In the genomic region with DNA sequence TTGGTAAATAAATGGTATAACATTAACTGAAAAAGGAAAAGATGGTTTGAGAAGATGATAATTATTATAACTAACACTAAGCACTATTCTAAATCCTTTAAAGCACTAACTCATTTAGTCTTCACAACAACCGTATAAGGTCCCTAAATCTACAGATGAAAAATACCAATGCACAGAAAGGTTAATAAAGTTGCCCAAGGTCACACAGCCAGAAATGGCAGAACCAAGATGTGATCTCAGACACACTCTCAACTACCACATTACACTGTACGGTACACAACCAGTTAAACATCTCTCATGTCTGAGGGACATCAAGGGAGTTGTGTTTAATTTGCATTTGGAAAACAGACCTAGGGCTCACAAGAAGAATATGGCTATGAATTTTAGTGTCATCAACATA, we compare ENCODE assay signal across 13 cellular contexts. TPM values are rescaled to one million over a fixed set of nuclear protein-coding genes. Genes with fewer than 3 reads are reported as not detected.
DNase-seq lines count a peak whose midpoint lies in the region; ATAC-seq and TF ChIP-seq lines count a peak whose summit lies in the region.
"Had no signal": no experiment of that assay in that cellular context is flagged by ENCODE, and none has a peak within 500 bp of the region (broad histone marks: within the 10 kb centered on the region; RNA-seq: fewer than 3 reads in every experiment).

No MANE protein-coding gene starts in this region.

- no peaks in the 10 kb centered on the region for H3K9me3 Mint-ChIP-seq in activated T-cell treated with anti-CD3 and anti-CD28 coated beads, Interleukin-2, amount 50 U/mL, for 4 hours
- H3K9me3 Mint-ChIP-seq in activated B cell treated with CpG ODN at 0.5 μM for 24 hours = no peaks in the 10 kb centered on the region
- no peaks in the 10 kb centered on the region for H3K9me3 Mint-ChIP-seq in effector memory CD8-positive, alpha-beta T cell
- no peaks in the 10 kb centered on the region for H3K9me3 Mint-ChIP-seq in stimulated activated memory B cell treated with anti-CD40 and anti-IgM and Interleukin-4, amounts not matched to agents 10 μg/mL and 1 μg/mL and 100 μg/mL, for 72 hours

- no peak for DNase-seq in activated T-cell treated with anti-CD3 and anti-CD28 coated beads, Interleukin-2, amount 50 U/mL, for 4 hours
- DNase-seq in activated T-cell treated with anti-CD3 and anti-CD28 coated beads, Interleukin-2, amount 50 U/mL, for 1 hour = no peak
- DNase-seq in activated B cell treated with CpG ODN at 0.5 μM for 24 hours = no peak
- no peak for DNase-seq in effector memory CD8-positive, alpha-beta T cell
- DNase-seq in Right ventricle myocardium superior = no peak
- no peak for DNase-seq in NCI-H510A (lab: John Stamatoyannopoulos, UW)
- no peak for DNase-seq in GM19240 (ENCODE audit: insufficient read length, low spot score)
- DNase-seq: Caco-2, GF-D8, NCI-H748 treated with DMSO at 0.1 percent for 48 hours, sigmoid colon, SW 1271 had no signal

- no peak for ATAC-seq in activated T-cell treated with anti-CD3 and anti-CD28 coated beads, Interleukin-2, amount 50 U/mL, for 4 hours
- ATAC-seq in activated B cell treated with CpG ODN at 0.5 μM for 24 hours (ENCODE audit: low read depth) (no peak), Right ventricle myocardium superior (ENCODE audit: poor library complexity) (no peak)
- ATAC-seq in effector memory CD8-positive, alpha-beta T cell (replicated peaks) = no peak
- no peak for ATAC-seq in stimulated activated memory B cell treated with anti-CD40 and anti-IgM and Interleukin-4, amounts not matched to agents 10 μg/mL and 1 μg/mL and 100 μg/mL, for 72 hours

- POLR2A ChIA-PET in activated B cell treated with CpG ODN at 0.5 μM for 24 hours (lab: Charles Lee) = interaction anchor here (0.6 to 2.7 kb wide), 6 partner anchors 11 to 52 kb away, joined by 3 to 13 read pairs (median 8); a partner anchor contains a TSS

- peaks cover 40% of the 10 kb centered on the region for H3K36me3 Mint-ChIP-seq in activated T-cell treated with anti-CD3 and anti-CD28 coated beads, Interleukin-2, amount 50 U/mL, for 4 hours (ENCODE audit: insufficient read depth)
- H3K36me3 Mint-ChIP-seq in activated B cell treated with CpG ODN at 0.5 μM for 24 hours (ENCODE audit: low read depth) = peaks cover 18% of the 10 kb centered on the region
- peaks cover 28% of the 10 kb centered on the region for H3K36me3 Mint-ChIP-seq in effector memory CD8-positive, alpha-beta T cell (ENCODE audit: insufficient read depth)
- peaks cover 43% of the 10 kb centered on the region for H3K36me3 Mint-ChIP-seq in stimulated activated memory B cell treated with anti-CD40 and anti-IgM and Interleukin-4, amounts not matched to agents 10 μg/mL and 1 μg/mL and 100 μg/mL, for 72 hours

- peak overlapping the region; percentile 73 for H3K4me3 Mint-ChIP-seq in activated T-cell treated with anti-CD3 and anti-CD28 coated beads, Interleukin-2, amount 50 U/mL, for 4 hours
- H3K4me3 Mint-ChIP-seq in activated B cell treated with CpG ODN at 0.5 μM for 24 hours = no peak overlapping the region
- H3K4me3 Mint-ChIP-seq in effector memory CD8-positive, alpha-beta T cell = peak overlapping the region; percentile 59 to 66
- no peak overlapping the region for H3K4me3 Mint-ChIP-seq in stimulated activated memory B cell treated with anti-CD40 and anti-IgM and Interleukin-4, amounts not matched to agents 10 μg/mL and 1 μg/mL and 100 μg/mL, for 72 hours

- CTCF ChIA-PET in activated B cell treated with CpG ODN at 0.5 μM for 24 hours (lab: Charles Lee) = interaction anchor here (1.4 kb wide), 2 partner anchors 10 to 50 kb away, joined by 5 read pairs; no protein-coding TSS in a partner anchor

- peak overlapping the region; percentile 96 for H3K27ac Mint-ChIP-seq in activated B cell treated with CpG ODN at 0.5 μM for 24 hours
- H3K27ac Mint-ChIP-seq in effector memory CD8-positive, alpha-beta T cell = peak overlapping the region; percentile 93
- H3K27ac Mint-ChIP-seq in stimulated activated memory B cell treated with anti-CD40 and anti-IgM and Interleukin-4, amounts not matched to agents 10 μg/mL and 1 μg/mL and 100 μg/mL, for 72 hours = peak overlapping the region; percentile 91

- no peaks in the 10 kb centered on the region for H3K27me3 Mint-ChIP-seq in activated T-cell treated with anti-CD3 and anti-CD28 coated beads, Interleukin-2, amount 50 U/mL, for 4 hours (ENCODE audit: low read depth)
- no peaks in the 10 kb centered on the region for H3K27me3 Mint-ChIP-seq in activated B cell treated with CpG ODN at 0.5 μM for 24 hours
- no peaks in the 10 kb centered on the region for H3K27me3 Mint-ChIP-seq in effector memory CD8-positive, alpha-beta T cell
- H3K27me3 Mint-ChIP-seq in stimulated activated memory B cell treated with anti-CD40 and anti-IgM and Interleukin-4, amounts not matched to agents 10 μg/mL and 1 μg/mL and 100 μg/mL, for 72 hours = no peaks in the 10 kb centered on the region

- intact Hi-C loops in activated B cell treated with CpG ODN at 0.5 μM for 24 hours (cut with micrococcal nuclease) = no loop called here
- intact Hi-C loops in Right ventricle myocardium superior (cut with DNase I) = no loop called here

- TF ChIP-seq CTCF in activated B cell treated with CpG ODN at 0.5 μM for 24 hours (IDR thresholded peaks at IDR 0.05) = no peak

- peaks cover 60% of the 10 kb centered on the region for H3K4me1 Mint-ChIP-seq in activated T-cell treated with anti-CD3 and anti-CD28 coated beads, Interleukin-2, amount 50 U/mL, for 4 hours (ENCODE audit: low read depth)
- peaks cover 25% of the 10 kb centered on the region for H3K4me1 Mint-ChIP-seq in activated B cell treated with CpG ODN at 0.5 μM for 24 hours
- H3K4me1 Mint-ChIP-seq in effector memory CD8-positive, alpha-beta T cell (ENCODE audit: low read depth in 2 of 2) = peaks cover 64 to 89% of the 10 kb centered on the region in 2 donors
- peaks cover 35% of the 10 kb centered on the region for H3K4me1 Mint-ChIP-seq in stimulated activated memory B cell treated with anti-CD40 and anti-IgM and Interleukin-4, amounts not matched to agents 10 μg/mL and 1 μg/mL and 100 μg/mL, for 72 hours

RNA-seq across cellular contexts. Expression of a gene that starts 23.1 kb away (rescaled TPM):
- total RNA-seq in activated T-cell treated with anti-CD3 and anti-CD28 coated beads, Interleukin-2, amount 50 U/mL, for 4 hours = 100 to 1,000 TPM in 2 of 3 donors, 10 to 100 TPM in 1; 95.3 to 144 (median 108) TPM
- total RNA-seq in activated B cell treated with CpG ODN at 0.5 μM for 24 hours = 26.7 and 28.6 TPM in 2 replicates
- total RNA-seq in Right ventricle myocardium superior = 4.8 TPM

RNA-seq across cellular contexts. Expression of a gene that starts 52.4 kb away (rescaled TPM):
- 10 to 100 TPM; 10.3 to 13.0 (median 10.8) TPM for total RNA-seq in activated T-cell treated with anti-CD3 and anti-CD28 coated beads, Interleukin-2, amount 50 U/mL, for 4 hours
- 10.7 and 12.6 TPM in 2 replicates for total RNA-seq in activated B cell treated with CpG ODN at 0.5 μM for 24 hours
- 6.6 TPM for total RNA-seq in Right ventricle myocardium superior

RNA-seq across cellular contexts. Expression of a gene that starts 52.5 kb away (rescaled TPM):
- 10 to 100 TPM; 12.2 to 14.2 (median 13.0) TPM for total RNA-seq in activated T-cell treated with anti-CD3 and anti-CD28 coated beads, Interleukin-2, amount 50 U/mL, for 4 hours
- total RNA-seq in activated B cell treated with CpG ODN at 0.5 μM for 24 hours (29.8 and 31.2 TPM in 2 replicates), Right ventricle myocardium superior (3.5 TPM)

Comparison
In these comparisons a context has a peak if more than half of its experiments do, and no peak if none do; other contexts are left out.
1. H3K4me3 Mint-ChIP-seq: peak in activated T-cell treated with anti-CD3 and anti-CD28 coated beads, Interleukin-2, amount 50 U/mL, for 4 hours (single experiment) and effector memory CD8-positive, alpha-beta T cell (2 of 2); none in activated B cell treated with CpG ODN at 0.5 μM for 24 hours (single experiment) and stimulated activated memory B cell treated with anti-CD40 and anti-IgM and Interleukin-4, amounts not matched to agents 10 μg/mL and 1 μg/mL and 100 μg/mL, for 72 hours (single experiment).
2. Peak in every context shown above with its lines, with median percentiles within 50 percentile points of each other: H3K27ac Mint-ChIP-seq.